8 cellular contexts compared by ENCODE assay signal in the genomic region with DNA sequence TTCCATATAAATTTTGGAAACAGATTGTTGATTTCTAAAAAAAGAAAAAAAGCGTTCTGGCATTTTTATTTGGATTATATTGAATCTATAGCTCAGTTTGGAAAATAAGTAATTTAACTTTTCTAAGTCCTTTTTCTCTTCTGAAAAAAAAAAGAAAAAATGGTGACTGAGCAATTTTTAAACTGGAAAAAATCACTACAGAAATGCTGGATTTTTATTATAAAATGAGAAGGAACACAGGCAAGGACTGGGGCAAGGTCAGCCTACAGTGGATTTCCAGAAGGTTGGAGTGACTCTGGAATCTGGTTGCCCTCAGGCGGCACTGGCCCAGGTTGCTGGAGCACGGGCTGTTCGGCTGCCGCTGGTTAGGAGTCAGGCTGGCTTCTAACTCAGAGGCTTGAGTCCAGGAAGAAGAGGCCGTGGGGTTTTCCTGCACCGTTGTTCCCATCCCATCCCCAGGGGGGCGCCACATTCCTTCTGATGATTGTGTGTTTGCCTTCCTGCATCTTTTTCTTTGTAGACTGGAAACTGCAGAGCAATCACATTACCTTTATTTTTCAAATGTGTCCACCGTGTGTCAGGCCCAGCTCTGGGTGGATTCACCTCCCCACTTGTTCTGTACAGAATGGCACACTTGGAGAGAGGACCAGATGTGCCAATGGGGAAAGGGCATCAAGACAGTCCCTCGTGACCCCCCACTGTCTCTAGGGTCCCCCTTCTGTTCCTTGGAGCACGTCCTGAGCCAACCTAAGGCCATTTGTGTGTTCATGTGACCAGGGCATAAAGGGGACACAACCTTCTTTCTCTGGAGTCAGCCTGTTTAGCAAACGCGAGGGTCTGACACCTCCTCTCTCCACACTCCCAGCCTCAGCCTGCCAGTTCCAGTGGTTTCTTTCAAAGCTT. TPM values are rescaled to one million over a fixed set of nuclear protein-coding genes. Genes with fewer than 3 reads are reported as not detected.
DNase-seq lines count a peak whose midpoint lies in the region; ATAC-seq, FAIRE-seq and TF ChIP-seq lines count a peak whose summit lies in the region.

No MANE protein-coding gene starts in this region.

- H3K36me3 ChIP-seq in SU-DHL-6 (ENCODE audit: low read length), result no peaks in the 10 kb centered on the region
- H3K36me3 ChIP-seq in keratinocyte (ENCODE audit: control insufficient read depth in 2 of 2, extremely low read depth in 1 of 2, insufficient read depth in 2 of 2, low read length in 2 of 2), result no peaks in the 10 kb centered on the region

- peak; percentile 60 for DNase-seq in EH (ENCODE audit: low read depth)
- peak; percentile 72 for DNase-seq in M059J (ENCODE audit: low read depth)
- DNase-seq in astrocyte of the cerebellum (ENCODE audit: low read depth), result no peak
- no peak for DNase-seq in keratinocyte (ENCODE audit: low read depth, low spot score)
- DNase-seq in stimulated activated CD4-positive, alpha-beta T cell treated with anti-CD3 and anti-CD28 coated beads, Interleukin-4, amount 100 ng/mL, for 1 hour, result peak; percentile 51

- no peaks in the 10 kb centered on the region for H3K9me2 ChIP-seq in SU-DHL-6 (replicated peaks; ENCODE audit: insufficient read depth, low read length)

- TF ChIP-seq CTCF in SU-DHL-6 (IDR thresholded peaks at IDR 0.05; ENCODE audit: insufficient read depth, low read length, poor library complexity, severe bottlenecking), result peak; percentile 38
- TF ChIP-seq CTCF in astrocyte of the cerebellum (IDR thresholded peaks at IDR 0.05; ENCODE audit: low read depth, low read length, missing control alignments), result peak; percentile 58
- peak; percentile 85 to 86 (median 85) for TF ChIP-seq CTCF in keratinocyte (optimal IDR thresholded peaks at IDR 0.05 in 1 of 3, IDR thresholded peaks at IDR 0.05 in 1 of 3, conservative IDR thresholded peaks at IDR 0.05 in 1 of 3; ENCODE audit: extremely low read depth in 1 of 3, insufficient read depth in 2 of 3, low read length in 3 of 3)

- no peaks in the 10 kb centered on the region for H3F3A ChIP-seq in SU-DHL-6 (ENCODE audit: insufficient read depth)

- dilution Hi-C loops in keratinocyte (cut with MboI; ENCODE audit: extremely low pct_ligation_motif_present, low sequenced_read_pairs), result no loop called here

- no peak for ATAC-seq in GM18520 (IDR thresholded peaks at IDR 0.05; ENCODE audit: unreplicated experiment)
- no peak for ATAC-seq in GM18502 (IDR thresholded peaks at IDR 0.05; ENCODE audit: poor library complexity, unreplicated experiment)

- no peak overlapping the region for H3K9ac ChIP-seq in SU-DHL-6 (ENCODE audit: low read length)
- no peak overlapping the region for H3K9ac ChIP-seq in keratinocyte (ENCODE audit: control insufficient read depth, extremely low read depth, insufficient read depth, low read length)

- no peaks in the 10 kb centered on the region for H3K4me1 ChIP-seq in keratinocyte (ENCODE audit: control insufficient read depth, extremely low read depth, insufficient read depth, low read length)

- H2AFZ ChIP-seq in SU-DHL-6 (ENCODE audit: low read depth, low read length, severe bottlenecking), result no peak overlapping the region
- no peak overlapping the region for H2AFZ ChIP-seq in keratinocyte (ENCODE audit: control insufficient read depth, low read length)

- H3K27ac ChIP-seq in SU-DHL-6 (ENCODE audit: low read depth, low read length) (no peak overlapping the region), keratinocyte (ENCODE audit: control insufficient read depth, insufficient read depth, low read length) (no peak overlapping the region)

- H3K27me3 ChIP-seq in SU-DHL-6 (ENCODE audit: low read length) (no peaks in the 10 kb centered on the region), keratinocyte (ENCODE audit: control insufficient read depth, extremely low read depth, insufficient read depth, low read length) (no peaks in the 10 kb centered on the region)

- H3K4me2 ChIP-seq in SU-DHL-6 (ENCODE audit: low read depth, low read length, poor library complexity, severe bottlenecking), result no peak overlapping the region
- no peak overlapping the region for H3K4me2 ChIP-seq in keratinocyte (ENCODE audit: control insufficient read depth, extremely low read depth, insufficient read depth, low read depth, low read length)

- in situ Hi-C loops in astrocyte of the cerebellum (cut with HindIII; ENCODE audit: low sequenced_read_pairs), result no loop called here

- H3K9me3 ChIP-seq in SU-DHL-6 (ENCODE audit: insufficient read depth, low read length) (no peaks in the 10 kb centered on the region), keratinocyte (ENCODE audit: control insufficient read depth, low read depth, low read length) (no peaks in the 10 kb centered on the region)

- no peaks in the 10 kb centered on the region for H4K20me1 ChIP-seq in SU-DHL-6 (ENCODE audit: low read depth, low read length)
- no peaks in the 10 kb centered on the region for H4K20me1 ChIP-seq in keratinocyte (ENCODE audit: control insufficient read depth, extremely low read depth, insufficient read depth, low read length)

- no peaks in the 10 kb centered on the region for H3K9me1 ChIP-seq in keratinocyte (ENCODE audit: control insufficient read depth, extremely low read depth, insufficient read depth, low read length)

- peak; percentile 57 for FAIRE-seq in keratinocyte (lab: Jason Lieb, UNC)

- no peak overlapping the region for H3K4me3 ChIP-seq in SU-DHL-6 (ENCODE audit: insufficient read depth, low read length, poor library complexity, severe bottlenecking)
- H3K4me3 ChIP-seq in astrocyte of the cerebellum (ENCODE audit: low read depth, low read length), result no peak overlapping the region
- H3K4me3 ChIP-seq in keratinocyte (ENCODE audit: control insufficient read depth in 2 of 3, extremely low read depth in 1 of 3, insufficient read depth in 2 of 3, low read depth in 1 of 3, low read length in 3 of 3), result no peak overlapping the region

- H3K79me2 ChIP-seq in SU-DHL-6 (ENCODE audit: insufficient read depth, low read length), result no peaks in the 10 kb centered on the region
- H3K79me2 ChIP-seq in keratinocyte (ENCODE audit: control insufficient read depth, insufficient read depth, low read length), result no peaks in the 10 kb centered on the region

RNA-seq across cellular contexts. Expression of gene GTF3A, which starts 44.5 kb away (rescaled TPM):
- 148 and 153 TPM in 2 replicates for total RNA-seq in M059J (2014; rRNA removed; shearing (Covaris generic))
- polyA plus RNA-seq in keratinocyte, result 41.5 to 97.8 TPM (median 95.5 TPM) in 3 replicates
- 138 TPM for polyA plus RNA-seq in keratinocyte (2011; ENCODE audit: low read depth)
- 72.7 and 138 TPM in 2 replicates for polyA plus RNA-seq in keratinocyte (2011; cell fraction: cytosol; rRNA removed)
- polyA plus RNA-seq in keratinocyte (2011; cell fraction: nucleus; rRNA removed), result 16.5 and 23.1 TPM in 2 replicates
- 58.6 and 74.2 TPM in 2 replicates for polyA plus RNA-seq in keratinocyte (2012; ENCODE audit: low replicate concordance)
- polyA minus RNA-seq in keratinocyte, result 22.1 to 48.6 TPM (median 36.3 TPM) in 3 replicates
- polyA minus RNA-seq in keratinocyte (2011; cell fraction: cytosol; rRNA and poly(A)+ RNA removed), result 57.7 TPM
- 4.9 and 11.0 TPM in 2 replicates for polyA minus RNA-seq in keratinocyte (2011; cell fraction: nucleus; rRNA and poly(A)+ RNA removed)

Comparison
In these comparisons a context has a peak if more than half of its experiments do, and no peak if none do; other contexts are left out.
1. DNase-seq: peak in EH (single experiment), M059J (single experiment) and stimulated activated CD4-positive, alpha-beta T cell treated with anti-CD3 and anti-CD28 coated beads, Interleukin-4, amount 100 ng/mL, for 1 hour (single experiment); none in astrocyte of the cerebellum (single experiment) and keratinocyte (single experiment).
2. Peak in every context shown above with its lines, with median percentiles within 50 percentile points of each other: CTCF ChIP-seq.